ENCODE assay signal across 19 cellular contexts in the genomic region with DNA sequence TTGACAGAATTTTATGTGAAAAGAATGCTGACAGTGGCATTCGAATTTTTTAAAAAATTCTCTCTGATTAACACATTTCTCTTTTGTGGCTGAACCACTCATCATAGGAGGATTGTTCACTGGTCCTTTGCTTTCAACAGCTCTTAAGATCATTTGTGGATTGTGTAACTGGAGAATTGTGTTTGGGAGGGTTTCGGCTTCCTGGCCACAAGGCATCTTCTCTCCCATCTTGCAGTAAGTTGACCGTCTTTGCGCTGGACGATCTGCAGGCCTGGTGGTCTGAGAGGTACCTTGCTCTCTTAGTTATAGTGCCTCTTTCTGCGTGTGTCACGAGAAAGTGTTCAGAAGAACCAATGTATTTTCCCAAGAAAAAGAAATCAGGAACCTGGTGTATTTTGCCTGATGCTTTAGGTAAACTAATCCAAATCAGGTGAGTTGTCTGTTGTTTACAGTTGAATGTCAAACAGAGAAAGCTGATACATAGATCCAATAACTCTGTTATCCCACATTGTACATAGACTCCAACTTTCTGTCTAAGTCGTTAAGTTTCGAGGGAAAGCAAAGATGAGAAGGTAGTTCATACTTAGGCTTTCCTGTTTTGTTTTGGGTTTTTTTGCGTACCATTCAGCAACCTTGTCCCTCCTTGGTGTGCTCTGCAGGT. TPM values are rescaled to one million over a fixed set of nuclear protein-coding genes. Genes with fewer than 3 reads are reported as not detected.
"Had no signal": no experiment of that assay in that cellular context is flagged by ENCODE, and none has a peak within 500 bp of the region (broad histone marks: within the 10 kb centered on the region; RNA-seq: fewer than 3 reads in every experiment).

No MANE protein-coding gene starts in this region.

- DNase-seq: activated CD4-positive, alpha-beta memory T cell treated with anti-CD3 and anti-CD28 coated beads, Interleukin-2, amount 10 ng/mL, durations not matched to agents 7 days and 5 days; activated CD4-positive, alpha-beta T cell treated with anti-CD3 and anti-CD28 coated beads for 36 hours; activated effector memory CD4-positive, alpha-beta T cell treated with Interleukin-2 at 50 U/mL for 16 hours; activated naive CD4-positive, alpha-beta T cell treated with anti-CD3 and anti-CD28 coated beads, Interleukin-2, amount 50 U/mL, for 16 hours; activated T-cell treated with anti-CD3 and anti-CD28 coated beads, Interleukin-2, amount 50 U/mL, for 4 hours; foreskin keratinocyte; left cardiac atrium; midbrain; stimulated activated CD4-positive, alpha-beta T cell treated with anti-CD3 and anti-CD28 coated beads, Interleukin-4, amount 100 ng/mL, for 24 hours; stimulated activated CD8-positive, alpha-beta memory T cell treated with anti-CD3 and anti-CD28 coated beads, Interleukin-4, amount 100 ng/mL, for 48 hours; stimulated activated naive CD4-positive, alpha-beta T cell treated with Interleukin-2 at 50 U/mL for 16 hours; upper lobe of left lung; WERI-Rb-1 had no signal

- H3K36me3 ChIP-seq: neutrophil, right atrium auricular region, upper lobe of left lung, WERI-Rb-1 had no signal

- H3K4me3 Mint-ChIP-seq: activated CD4-positive, alpha-beta memory T cell treated with anti-CD3 and anti-CD28 coated beads, Interleukin-2, amount 10 ng/mL, durations not matched to agents 7 days and 5 days; activated CD4-positive, alpha-beta T cell treated with anti-CD3 and anti-CD28 coated beads for 36 hours; activated T-cell treated with anti-CD3 and anti-CD28 coated beads, Interleukin-2, amount 50 U/mL, for 4 hours had no signal

- H3K27ac ChIP-seq: foreskin keratinocyte, neutrophil, right atrium auricular region, skin epidermis, WERI-Rb-1 had no signal

- H3K27ac Mint-ChIP-seq: activated CD4-positive, alpha-beta memory T cell treated with anti-CD3 and anti-CD28 coated beads, Interleukin-2, amount 10 ng/mL, durations not matched to agents 7 days and 5 days; activated CD4-positive, alpha-beta T cell treated with anti-CD3 and anti-CD28 coated beads for 36 hours had no signal

- H3K4me1 ChIP-seq: foreskin keratinocyte had no signal

- H3K27me3 ChIP-seq: right atrium auricular region, upper lobe of left lung had no signal

- FAIRE-seq: endometrium had no signal

- H3K4me3 ChIP-seq: lung, right atrium auricular region, skin epidermis, upper lobe of left lung had no signal

- H3K9me3 ChIP-seq: neutrophil, right atrium auricular region, upper lobe of left lung had no signal

- H3K9me3 Mint-ChIP-seq: activated CD4-positive, alpha-beta memory T cell treated with anti-CD3 and anti-CD28 coated beads, Interleukin-2, amount 10 ng/mL, durations not matched to agents 7 days and 5 days; activated T-cell treated with anti-CD3 and anti-CD28 coated beads, Interleukin-2, amount 50 U/mL, for 4 hours had no signal

- ATAC-seq: activated CD4-positive, alpha-beta T cell treated with anti-CD3 and anti-CD28 coated beads for 36 hours; activated T-cell treated with anti-CD3 and anti-CD28 coated beads, Interleukin-2, amount 50 U/mL, for 4 hours; esophagus mucosa; foreskin keratinocyte; left cardiac atrium had no signal

RNA-seq across cellular contexts. Expression of gene HUS1B, which starts 50.8 kb away (rescaled TPM):
- total RNA-seq: left cardiac atrium had no signal
